8 cellular contexts compared by ENCODE assay signal in the genomic region with DNA sequence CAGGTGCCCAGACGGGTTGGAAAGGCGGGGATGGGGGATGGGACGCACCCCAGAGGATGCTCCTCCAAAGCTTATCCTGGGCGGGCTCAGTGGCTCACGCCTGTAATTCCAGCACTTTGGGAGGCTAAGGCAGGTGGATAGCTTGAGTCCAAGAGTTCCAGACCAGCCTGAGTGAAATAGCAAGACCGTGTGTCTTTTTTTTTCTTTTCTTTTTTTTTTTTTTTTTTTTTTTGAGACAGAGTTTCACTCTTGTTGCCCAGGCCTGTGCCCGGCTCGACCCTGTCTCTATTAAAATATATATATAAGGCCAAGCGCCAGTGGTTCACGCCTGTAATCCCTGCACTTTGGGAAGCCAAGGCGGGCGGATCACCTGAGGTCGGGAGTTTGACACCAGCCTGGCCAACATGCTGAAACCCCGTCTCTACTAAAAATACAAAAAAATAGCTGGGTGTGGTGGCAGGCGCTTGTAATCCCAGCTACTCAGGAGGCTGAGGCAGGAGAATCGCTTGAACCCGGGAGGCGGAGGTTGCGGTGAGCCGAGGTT. TPM values are rescaled to one million over a fixed set of nuclear protein-coding genes. Genes with fewer than 3 reads are reported as not detected.
DNase-seq lines count a peak whose midpoint lies in the region; ATAC-seq and TF ChIP-seq lines count a peak whose summit lies in the region.
"Not testable (repeated sequence)": the region's sequence is repeated elsewhere in the genome, so short reads cannot be mapped to it uniquely, and the experiment has no call there.

No MANE protein-coding gene starts in this region.

- CTCF ChIA-PET in CD8-positive, alpha-beta memory T cell (lab: Charles Lee) = not testable (repeated sequence)
- CTCF ChIA-PET in Panc1 (lab: Charles Lee) = interaction anchor here (0.6 kb wide), 1 partner anchor 59 kb away, joined by 5 read pairs; no protein-coding TSS in a partner anchor

- H3K9me3 Mint-ChIP-seq in CD8-positive, alpha-beta memory T cell = peaks cover 20 to 38% (median 32%) of the 10 kb centered on the region in 5 donors
- not testable (repeated sequence) for H3K9me3 Mint-ChIP-seq in activated naive CD4-positive, alpha-beta T cell treated with anti-CD3 and anti-CD28 coated beads, Interleukin-2, amount 50 U/mL, for 24 hours

- peak overlapping the region; percentile 88 for H2BK5ac ChIP-seq in neuronal stem cell (ENCODE audit: low read length)

- H4K91ac ChIP-seq in neuronal stem cell (ENCODE audit: low read depth, low read length, poor library complexity) = not testable (repeated sequence)

- POLR2A ChIA-PET in CD8-positive, alpha-beta memory T cell (lab: Charles Lee) = interaction anchor here (0.9 kb wide), 1 partner anchor 108 kb away, joined by 4 read pairs; no protein-coding TSS in a partner anchor
- POLR2A ChIA-PET in Panc1 (lab: Charles Lee) = interaction anchor here (0.7 kb wide), 1 partner anchor 120 kb away, joined by 15 read pairs; no protein-coding TSS in a partner anchor

- H2BK120ac ChIP-seq in neuronal stem cell (ENCODE audit: low read depth, low read length) = not testable (repeated sequence)

- H3K27ac Mint-ChIP-seq in CD8-positive, alpha-beta memory T cell = peak overlapping the region; percentile 85 to 99 (median 98)
- peak overlapping the region; percentile 97 for H3K27ac Mint-ChIP-seq in activated naive CD4-positive, alpha-beta T cell treated with anti-CD3 and anti-CD28 coated beads, Interleukin-2, amount 50 U/mL, for 24 hours

- H3K4me2 ChIP-seq in neuronal stem cell (ENCODE audit: insufficient read depth, low read length, poor library complexity, severe bottlenecking) = peak overlapping the region; percentile 37

- TF ChIP-seq CTCF in Panc1 (IDR thresholded peaks at IDR 0.05); thoracic aorta (IDR thresholded peaks at IDR 0.05): not testable (repeated sequence)

- H3K4me1 Mint-ChIP-seq in CD8-positive, alpha-beta memory T cell = peaks cover 23 to 33% (median 30%) of the 10 kb centered on the region in 3 donors
- peaks cover 30% of the 10 kb centered on the region for H3K4me1 Mint-ChIP-seq in activated naive CD4-positive, alpha-beta T cell treated with anti-CD3 and anti-CD28 coated beads, Interleukin-2, amount 50 U/mL, for 24 hours

- peaks cover 27% of the 10 kb centered on the region for H3K9me3 ChIP-seq in CD8-positive, alpha-beta memory T cell (ENCODE audit: low read length)
- H3K9me3 ChIP-seq in Panc1 (ENCODE audit: control insufficient read depth, insufficient read depth, low read depth, low read length) (peaks cover 25% of the 10 kb centered on the region; the same call in 1 of the 2 replicates), neuronal stem cell (replicated peaks in 1 of 2; ENCODE audit: control insufficient read depth in 2 of 2, insufficient read depth in 1 of 2, low read depth in 1 of 2, low read length in 2 of 2) (peaks cover 13 to 37% of the 10 kb centered on the region in 2 donors), thoracic aorta (peaks cover 21% of the 10 kb centered on the region)
- not testable (repeated sequence) for H3K9me3 ChIP-seq in endocrine pancreas (ENCODE audit: control insufficient read depth, low read length)

- H3K18ac ChIP-seq in neuronal stem cell (ENCODE audit: low read length) = peak overlapping the region; percentile 59

- WGBS in neuronal stem cell (ENCODE audit: extremely low coverage in 2 of 2, insufficient read length in 2 of 2, insufficient replicate concordance in 1 of 2), 2 donors = no CpG with 5 or more reads among the region's 20 CpGs

- peak overlapping the region; percentile 91 to 99 (median 98) for H3K4me3 Mint-ChIP-seq in CD8-positive, alpha-beta memory T cell
- H3K4me3 Mint-ChIP-seq in activated naive CD4-positive, alpha-beta T cell treated with anti-CD3 and anti-CD28 coated beads, Interleukin-2, amount 50 U/mL, for 24 hours = peak overlapping the region; percentile 90

- peaks cover 15% of the 10 kb centered on the region for H3K4me1 ChIP-seq in CD8-positive, alpha-beta memory T cell (ENCODE audit: insufficient read depth, low read length)
- not testable (repeated sequence) for H3K4me1 ChIP-seq in Panc1 (ENCODE audit: control insufficient read depth, insufficient read depth, low read length); endocrine pancreas (ENCODE audit: control insufficient read depth, insufficient read depth, low read length); neuronal stem cell (ENCODE audit: control insufficient read depth in 2 of 2, insufficient read depth in 1 of 2, low read depth in 1 of 2, low read length in 2 of 2); thoracic aorta (ENCODE audit: control insufficient read depth in 1 of 2, low read depth in 2 of 2)

- in situ Hi-C loops in Panc1 (cut with HindIII; ENCODE audit: low pct_unique_long_range_greater_than_20kb, low sequenced_read_pairs) = not testable (repeated sequence)

- peak overlapping the region; percentile 99 for H3K4me3 ChIP-seq in CD8-positive, alpha-beta memory T cell (ENCODE audit: low read length)
- peak overlapping the region; percentile 72 to 87 for H3K4me3 ChIP-seq in Panc1 (ENCODE audit: low read depth in 2 of 2, low read length in 2 of 2)
- H3K4me3 ChIP-seq in endocrine pancreas (ENCODE audit: control insufficient read depth, insufficient read depth, low read length) = peak overlapping the region; percentile 87
- peak overlapping the region; percentile 89 to 97 for H3K4me3 ChIP-seq in neuronal stem cell (ENCODE audit: low read length in 2 of 2)
- H3K4me3 ChIP-seq in thoracic aorta = peak overlapping the region; percentile 92

- H3K79me1 ChIP-seq in neuronal stem cell (ENCODE audit: low read depth, low read length) = not testable (repeated sequence)

- not testable (repeated sequence) for H2BK12ac ChIP-seq in neuronal stem cell (ENCODE audit: low read length)

- H4K8ac ChIP-seq in neuronal stem cell (ENCODE audit: low read depth, low read length) = not testable (repeated sequence)

- H3K36me3 ChIP-seq in CD8-positive, alpha-beta memory T cell (ENCODE audit: insufficient read depth, low read length); Panc1 (ENCODE audit: control insufficient read depth, insufficient read depth, low read length); endocrine pancreas (ENCODE audit: control insufficient read depth, insufficient read depth, low read length); thoracic aorta: not testable (repeated sequence)
- H3K36me3 ChIP-seq in neuronal stem cell (replicated peaks in 1 of 2; ENCODE audit: control insufficient read depth in 2 of 2, insufficient read depth in 2 of 2, low read length in 2 of 2) = peaks cover 11 to 33% of the 10 kb centered on the region in 2 donors

- BruUV-seq in Panc1 (replicated peaks; lab: Mats Ljungman, UMichigan) = TSS peak; percentile 97

- H3K9ac ChIP-seq in endocrine pancreas (ENCODE audit: control insufficient read depth, insufficient read depth, low read length) = not testable (repeated sequence)
- H3K9ac ChIP-seq in neuronal stem cell (ENCODE audit: low read depth, low read length, poor library complexity) = peak overlapping the region; percentile 21

- ATAC-seq in HG03103 (IDR thresholded peaks at IDR 0.05; ENCODE audit: low read depth, unreplicated experiment) = peak; percentile 37
- ATAC-seq in Panc1; thoracic aorta (ENCODE audit: insufficient number of reproducible peaks, low FRiP score, low read depth): not testable (repeated sequence)

- H2AFZ ChIP-seq in neuronal stem cell (ENCODE audit: low read length) = peak overlapping the region; percentile 93

- not testable (repeated sequence) for H3K27me3 Mint-ChIP-seq in CD8-positive, alpha-beta memory T cell; activated naive CD4-positive, alpha-beta T cell treated with anti-CD3 and anti-CD28 coated beads, Interleukin-2, amount 50 U/mL, for 24 hours

- peaks cover 14 to 36% (median 33%) of the 10 kb centered on the region in 3 donors for H3K36me3 Mint-ChIP-seq in CD8-positive, alpha-beta memory T cell
- peaks cover 30% of the 10 kb centered on the region for H3K36me3 Mint-ChIP-seq in activated naive CD4-positive, alpha-beta T cell treated with anti-CD3 and anti-CD28 coated beads, Interleukin-2, amount 50 U/mL, for 24 hours

- H3K27ac ChIP-seq in CD8-positive, alpha-beta memory T cell (ENCODE audit: low read depth, low read length) = peak overlapping the region; percentile 93
- H3K27ac ChIP-seq in Panc1 (ENCODE audit: low read length) (peak overlapping the region; percentile 98), neuronal stem cell (replicated peaks; ENCODE audit: low read length) (peak overlapping the region; percentile 92), thoracic aorta (peak overlapping the region; percentile 92 to 95)

- peak overlapping the region; percentile 69 for H3K23ac ChIP-seq in neuronal stem cell (ENCODE audit: low read depth, low read length, poor library complexity)

- H3K27me3 ChIP-seq in CD8-positive, alpha-beta memory T cell (ENCODE audit: insufficient read depth, low read length, poor library complexity, severe bottlenecking); Panc1 (ENCODE audit: control insufficient read depth, insufficient read depth, low read length); endocrine pancreas (ENCODE audit: control insufficient read depth, insufficient read depth, low read length); neuronal stem cell (ENCODE audit: control insufficient read depth in 3 of 3, insufficient read depth in 3 of 3, low read depth in 1 of 3, low read length in 3 of 3); thoracic aorta (replicated peaks; ENCODE audit: insufficient read depth): not testable (repeated sequence)

- H3K14ac ChIP-seq in neuronal stem cell (ENCODE audit: low read length) = not testable (repeated sequence)

- H2BK15ac ChIP-seq in neuronal stem cell (ENCODE audit: low read length) = not testable (repeated sequence)

- intact Hi-C loops in Panc1 (cut with micrococcal nuclease; ENCODE audit: unreplicated experiment) = not testable (repeated sequence)

- peak in 1 of 5 donors; percentile 4 for DNase-seq in CD8-positive, alpha-beta memory T cell
- not testable (repeated sequence) for DNase-seq in Panc1 (ENCODE audit: low read depth, low spot score); neuronal stem cell (ENCODE audit: low spot score); thoracic aorta (ENCODE audit: low spot score)
- DNase-seq in iPS-NIHi7 (ENCODE audit: extremely low spot score) = peak; percentile 61

- not testable (repeated sequence) for H3K4ac ChIP-seq in neuronal stem cell (ENCODE audit: low read length)

- H2AK5ac ChIP-seq in neuronal stem cell (ENCODE audit: low read depth, low read length) = not testable (repeated sequence)

RNA-seq across cellular contexts. Expression of a gene that starts 0.5 kb away (rescaled TPM):
- total RNA-seq in CD8-positive, alpha-beta memory T cell = 10 to 100 TPM; 42.2 to 45.7 TPM
- polyA plus RNA-seq in CD8-positive, alpha-beta memory T cell = 3.5 TPM
- total RNA-seq in Panc1 (2021; ENCODE audit: unreplicated experiment) (29.5 TPM), thoracic aorta (10 to 100 TPM; 13.3 to 35.6 TPM)
- 4.4 TPM for polyA plus RNA-seq in Panc1 (2012; ENCODE audit: insufficient read length)
- polyA plus RNA-seq in neuronal stem cell (2013, experiment 1 of 2) = 8.7 TPM
- 9.8 TPM for polyA plus RNA-seq in neuronal stem cell (2013, experiment 2 of 2)

RNA-seq across cellular contexts. Expression of a gene that starts 54.4 kb away (rescaled TPM):
- total RNA-seq in CD8-positive, alpha-beta memory T cell = 10 to 100 TPM; 35.9 to 43.5 TPM
- polyA plus RNA-seq in CD8-positive, alpha-beta memory T cell = 13.0 TPM
- 15.9 TPM for total RNA-seq in Panc1 (2021; ENCODE audit: unreplicated experiment)
- polyA plus RNA-seq in Panc1 (2012; ENCODE audit: insufficient read length) = 9.9 TPM
- 28.2 TPM for polyA plus RNA-seq in neuronal stem cell (2013, experiment 1 of 2)
- polyA plus RNA-seq in neuronal stem cell (2013, experiment 2 of 2) = 31.2 TPM
- 10 to 100 TPM; 24.1 to 46.6 TPM for total RNA-seq in thoracic aorta
